In the genomic region with DNA sequence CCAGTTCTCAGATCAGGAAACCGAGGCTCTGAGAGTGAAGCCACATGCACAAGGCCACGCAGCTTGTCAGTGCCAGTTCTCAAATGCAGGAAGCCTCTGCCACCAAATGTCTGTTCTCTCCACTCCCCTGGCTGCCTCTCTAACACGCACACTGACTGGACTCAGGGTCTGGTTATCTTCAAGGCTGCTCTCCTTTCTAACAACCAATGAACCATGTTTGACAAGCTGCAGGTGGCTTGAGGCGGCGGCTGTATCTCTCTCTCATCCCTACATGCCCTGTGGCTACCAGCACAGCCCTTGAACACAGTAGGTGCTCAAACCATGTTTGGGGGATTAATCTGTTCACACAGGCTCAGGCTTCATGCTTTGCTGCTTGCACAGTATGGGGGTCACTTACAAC, we compare ENCODE assay signal across 23 cellular contexts. TPM values are rescaled to one million over a fixed set of nuclear protein-coding genes. Genes with fewer than 3 reads are reported as not detected.
"Had no signal": no experiment of that assay in that cellular context is flagged by ENCODE, and none has a peak within 500 bp of the region (broad histone marks: within the 10 kb centered on the region; RNA-seq: fewer than 3 reads in every experiment).

No MANE protein-coding gene starts in this region.

- H3K9me3 ChIP-seq: adrenal gland, breast epithelium, colonic mucosa had no signal

- H3K4me3 ChIP-seq: adrenal gland, breast epithelium, colonic mucosa, PC-9, SK-N-MC had no signal

- H3K27ac ChIP-seq: adrenal gland, breast epithelium, colonic mucosa, KMS-11, PC-9, SK-N-MC had no signal

- H3K9me3 Mint-ChIP-seq: activated CD4-positive, alpha-beta memory T cell treated with anti-CD3 and anti-CD28 coated beads, Interleukin-2, amount 10 ng/mL, durations not matched to agents 7 days and 5 days; activated naive CD8-positive, alpha-beta T cell treated with anti-CD3 and anti-CD28 coated beads, Interleukin-2, amount 10 ng/mL, durations not matched to agents 7 days and 5 days; WTC11 had no signal

- H3K27ac Mint-ChIP-seq: activated CD4-positive, alpha-beta memory T cell treated with anti-CD3 and anti-CD28 coated beads, Interleukin-2, amount 10 ng/mL, durations not matched to agents 7 days and 5 days; activated naive CD8-positive, alpha-beta T cell treated with anti-CD3 and anti-CD28 coated beads, Interleukin-2, amount 10 ng/mL, durations not matched to agents 7 days and 5 days; WTC11 had no signal

- H3K36me3 ChIP-seq: adrenal gland, breast epithelium had no signal

- H3K27me3 Mint-ChIP-seq: activated CD4-positive, alpha-beta memory T cell treated with anti-CD3 and anti-CD28 coated beads, Interleukin-2, amount 10 ng/mL, durations not matched to agents 7 days and 5 days; activated naive CD8-positive, alpha-beta T cell treated with anti-CD3 and anti-CD28 coated beads, Interleukin-2, amount 10 ng/mL, durations not matched to agents 7 days and 5 days had no signal

- H3K27me3 ChIP-seq: adrenal gland, colonic mucosa had no signal

- DNase-seq: activated CD4-positive, alpha-beta T cell treated with anti-CD3 and anti-CD28 coated beads for 1 hour; activated CD4-positive, alpha-beta T cell treated with anti-CD3 and anti-CD28 coated beads, Interleukin-2, amount 50 U/mL, for 1 hour; activated naive CD4-positive, alpha-beta T cell treated with anti-CD3 and anti-CD28 coated beads, Interleukin-2, amount 50 U/mL, for 16 hours; activated naive CD8-positive, alpha-beta T cell treated with anti-CD3 and anti-CD28 coated beads, Interleukin-2, amount 10 ng/mL, durations not matched to agents 7 days and 5 days; activated T-cell treated with anti-CD3 and anti-CD28 coated beads for 4 hours; anterior cingulate cortex; caudate nucleus; colonic mucosa; NCI-H1436; NCI-H187 treated with DMSO at 0.1 percent for 48 hours; NCI-H2081 treated with DMSO at 0.1 percent for 48 hours; NCI-H526 treated with DMSO at 0.1 percent for 48 hours; SIG-M5; SW 1271 had no signal

- H3K4me3 Mint-ChIP-seq: activated CD4-positive, alpha-beta memory T cell treated with anti-CD3 and anti-CD28 coated beads, Interleukin-2, amount 10 ng/mL, durations not matched to agents 7 days and 5 days; activated naive CD8-positive, alpha-beta T cell treated with anti-CD3 and anti-CD28 coated beads, Interleukin-2, amount 10 ng/mL, durations not matched to agents 7 days and 5 days; WTC11 had no signal

- H3K36me3 Mint-ChIP-seq: WTC11 had no signal

- H3K4me1 ChIP-seq: adrenal gland, breast epithelium, colonic mucosa had no signal

RNA-seq across cellular contexts. Expression of gene MFNG, which starts 23.8 kb away (rescaled TPM):
- total RNA-seq: NCI-H460 had no signal

RNA-seq across cellular contexts. Expression of gene ELFN2, which starts 35.1 kb away (rescaled TPM):
- total RNA-seq: breast epithelium had no signal

RNA-seq across cellular contexts. Expression of gene CARD10, which starts 56.8 kb away (rescaled TPM):
- total RNA-seq: T-helper 1 cell treated with Interleukin-12 subunit alpha and Interleukin-12 subunit beta and Interleukin-4 antibody, amounts not matched to agents 30 ng/mL and 1 ng/mL, for 36 hours had no signal
